In genomic region chr7:143305423-143306070, GRCh38 we compare ENCODE assay signal across 8 cellular contexts. TPM values are rescaled to one million over a fixed set of nuclear protein-coding genes. Genes with fewer than 3 reads are reported as not detected.
DNase-seq lines count a peak whose midpoint lies in the region; ATAC-seq and TF ChIP-seq lines count a peak whose summit lies in the region.
"Had no signal": no experiment of that assay in that cellular context is flagged by ENCODE, and none has a peak within 500 bp of the region (broad histone marks: within the 10 kb centered on the region; RNA-seq: fewer than 3 reads in every experiment).

No MANE protein-coding gene starts in this region.

- intact Hi-C loops in naive thymus-derived CD4-positive, alpha-beta T cell (cut with micrococcal nuclease) = loop anchor here (1.0 to 5.0 kb wide), 5 partner anchors 17 to 298 kb away; partner anchors contain the start of gene CASP2 (in 2 of the 2)

- peak overlapping the region; percentile 2 for H3K4me3 Mint-ChIP-seq in endothelial cell (ENCODE audit: unreplicated experiment)
- H3K4me3 Mint-ChIP-seq in naive thymus-derived CD4-positive, alpha-beta T cell = peak overlapping the region in 1 of 10 donors; percentile 22

- POLR2A ChIA-PET in naive thymus-derived CD4-positive, alpha-beta T cell (lab: Charles Lee) = interaction anchor here (0.5 to 1.6 kb wide), 4 partner anchors 9 to 110 kb away, joined by 3 to 8 read pairs (median 4); no protein-coding TSS in a partner anchor

- peaks cover 24 to 73% (median 39%) of the 10 kb centered on the region in 3 experiments for H3K36me3 ChIP-seq in naive thymus-derived CD4-positive, alpha-beta T cell (ENCODE audit: control insufficient read depth in 2 of 3, insufficient read depth in 3 of 3, low read length in 3 of 3)

- TF ChIP-seq CTCF in endothelial cell (IDR thresholded peaks at IDR 0.05; ENCODE audit: unreplicated experiment) = peak; percentile 48

- H3K27ac ChIP-seq in naive thymus-derived CD4-positive, alpha-beta T cell (ENCODE audit: low read depth, low read length) = no peak overlapping the region
- H3K27ac ChIP-seq: epithelial cell of prostate had no signal

- ATAC-seq in GM18498 (IDR thresholded peaks at IDR 0.05; ENCODE audit: unreplicated experiment) (peak; percentile 45), HG03135 (IDR thresholded peaks at IDR 0.05; ENCODE audit: unreplicated experiment) (no peak)
- peak; percentile 87 for ATAC-seq in naive thymus-derived CD4-positive, alpha-beta T cell
- peak; percentile 76 for ATAC-seq in stimulated activated naive CD8-positive, alpha-beta T cell treated with anti-CD3 and anti-CD28 coated beads, Interleukin-15, Interleukin-2, amounts not matched to agents 100 U/mL and 50 U/mL, for 24 hours

- peaks cover 8% of the 10 kb centered on the region for H3K27me3 Mint-ChIP-seq in endothelial cell (ENCODE audit: unreplicated experiment)
- H3K27me3 Mint-ChIP-seq in naive thymus-derived CD4-positive, alpha-beta T cell = no peaks in the 10 kb centered on the region

- no peaks in the 10 kb centered on the region for H3K27me3 ChIP-seq in naive thymus-derived CD4-positive, alpha-beta T cell (ENCODE audit: control insufficient read depth in 2 of 2, insufficient read depth in 2 of 2, low read length in 2 of 2)

- CTCF ChIA-PET in naive thymus-derived CD4-positive, alpha-beta T cell (lab: Charles Lee) = interaction anchor here (0.6 to 4.5 kb wide), 7 partner anchors 9 to 79 kb away, joined by 3 to 34 read pairs (median 4); no protein-coding TSS in a partner anchor

- H3K9me3 Mint-ChIP-seq in endothelial cell (ENCODE audit: unreplicated experiment) = no peaks in the 10 kb centered on the region
- peaks cover 0 to 5% (median 0%) of the 10 kb centered on the region in 11 donors for H3K9me3 Mint-ChIP-seq in naive thymus-derived CD4-positive, alpha-beta T cell

- H3K4me1 ChIP-seq in naive thymus-derived CD4-positive, alpha-beta T cell (ENCODE audit: control insufficient read depth in 2 of 2, insufficient read depth in 2 of 2, low read length in 2 of 2) = peaks cover 0 to 2% of the 10 kb centered on the region in 2 donors

- no peaks in the 10 kb centered on the region for H3K9me3 ChIP-seq in naive thymus-derived CD4-positive, alpha-beta T cell (ENCODE audit: control insufficient read depth in 2 of 3, low read length in 3 of 3)

- no peak overlapping the region for H3K27ac Mint-ChIP-seq in endothelial cell (ENCODE audit: unreplicated experiment)
- H3K27ac Mint-ChIP-seq in naive thymus-derived CD4-positive, alpha-beta T cell = peak overlapping the region; percentile 4 to 85 (median 30)

- DNase-seq in NCI-H526 treated with DMSO at 0.1 percent for 48 hours (lab: John Stamatoyannopoulos, UW) = peak; percentile 34
- DNase-seq in activated CD8-positive, alpha-beta memory T cell treated with anti-CD3 and anti-CD28 coated beads, Interleukin-2, amount 50 U/mL, for 4 hours = peak; percentile 66
- DNase-seq in endothelial cell (ENCODE audit: low spot score) = peak; percentile 78
- peak; percentile 32 to 62 (median 54) for DNase-seq in naive thymus-derived CD4-positive, alpha-beta T cell
- DNase-seq in stimulated activated naive CD8-positive, alpha-beta T cell treated with anti-CD3 and anti-CD28 coated beads, Interleukin-15, Interleukin-2, amounts not matched to agents 100 U/mL and 50 U/mL, for 24 hours = peak; percentile 81

- peaks cover 18% of the 10 kb centered on the region for H3K4me1 Mint-ChIP-seq in endothelial cell (ENCODE audit: unreplicated experiment)
- H3K4me1 Mint-ChIP-seq in naive thymus-derived CD4-positive, alpha-beta T cell = peaks cover 20 to 72% (median 37%) of the 10 kb centered on the region in 7 donors

- no peak overlapping the region for H3K4me3 ChIP-seq in naive thymus-derived CD4-positive, alpha-beta T cell (ENCODE audit: low read length)

- H3K36me3 Mint-ChIP-seq in endothelial cell (ENCODE audit: low read depth, unreplicated experiment) = peaks cover 66% of the 10 kb centered on the region
- H3K36me3 Mint-ChIP-seq in naive thymus-derived CD4-positive, alpha-beta T cell = peaks cover 39 to 82% (median 62%) of the 10 kb centered on the region in 5 donors

RNA-seq across cellular contexts. Expression of gene CLCN1, which starts 10.4 kb away (rescaled TPM):
- not detected for total RNA-seq in endothelial cell (ENCODE audit: unreplicated experiment)
- total RNA-seq in naive thymus-derived CD4-positive, alpha-beta T cell = under 1 TPM in 2 of 5 experiments, not detected in 3; 0.07 to 0.51 TPM
- not detected for polyA plus RNA-seq in naive thymus-derived CD4-positive, alpha-beta T cell

RNA-seq across cellular contexts. Expression of gene CASP2, which starts 17.4 kb away (rescaled TPM):
- total RNA-seq in endothelial cell (ENCODE audit: unreplicated experiment) = 55.3 TPM
- total RNA-seq in naive thymus-derived CD4-positive, alpha-beta T cell = 10 to 100 TPM; 29.6 to 97.7 (median 69.1) TPM
- polyA plus RNA-seq in naive thymus-derived CD4-positive, alpha-beta T cell = 10 to 100 TPM; 14.4 to 24.4 TPM

RNA-seq across cellular contexts. Expression of gene TMEM139, which starts 20.8 kb away (rescaled TPM):
- 0.23 TPM for total RNA-seq in endothelial cell (ENCODE audit: unreplicated experiment)
- total RNA-seq in naive thymus-derived CD4-positive, alpha-beta T cell = under 1 TPM in 4 of 5 experiments, not detected in 1; 0.32 to 0.62 (median 0.51) TPM
- under 1 TPM; 0.46 TPM for polyA plus RNA-seq in naive thymus-derived CD4-positive, alpha-beta T cell

RNA-seq across cellular contexts. Expression of gene GSTK1, which starts 42.3 kb away (rescaled TPM):
- total RNA-seq in endothelial cell (ENCODE audit: unreplicated experiment) = 80.0 TPM
- 100 to 1,000 TPM; 253 to 385 (median 311) TPM for total RNA-seq in naive thymus-derived CD4-positive, alpha-beta T cell
- 100 to 1,000 TPM; 398 to 470 TPM for polyA plus RNA-seq in naive thymus-derived CD4-positive, alpha-beta T cell

RNA-seq across cellular contexts. Expression of gene FAM131B, which starts 57.0 kb away (rescaled TPM):
- 1.0 TPM for total RNA-seq in endothelial cell (ENCODE audit: unreplicated experiment)
- total RNA-seq in naive thymus-derived CD4-positive, alpha-beta T cell = 1 to 10 TPM in 1 of 5 experiments, under 1 TPM in 2, not detected in 2; 0.19 to 1.4 (median 0.53) TPM
- not detected for polyA plus RNA-seq in naive thymus-derived CD4-positive, alpha-beta T cell
